ENCODE assay signal across 8 cellular contexts in genomic region chr14:105300542-105301102, GRCh38. TPM values are rescaled to one million over a fixed set of nuclear protein-coding genes. Genes with fewer than 3 reads are reported as not detected.
DNase-seq lines count a peak whose midpoint lies in the region; ATAC-seq lines count a peak whose summit lies in the region.

TSS of gene BRF1 (minus strand) at chr14:105301001. CDS start at chr14:105300629, 372 bp downstream.

- peaks cover 20% of the 10 kb centered on the region for H3K4me1 Mint-ChIP-seq in memory B cell

- H4K20me1 ChIP-seq in BLaER1 = peaks cover 48% of the 10 kb centered on the region

- H3K9ac ChIP-seq in BLaER1 = peak within 1 kb of the TSS; percentile 97

- H3K27me3 Mint-ChIP-seq in memory B cell = no peaks in the 10 kb centered on the region

- DNase-seq in GM19240 (ENCODE audit: insufficient read length, low spot score) (peak; percentile 83), NK-92 (lab: John Stamatoyannopoulos, UW; ENCODE audit: unreplicated experiment) (peak; percentile 77), memory B cell (ENCODE audit: low spot score in 2 of 2) (peak in 1 of 2 donors; percentile 98)
- DNase-seq in effector memory CD4-positive, alpha-beta T cell = peak; percentile 94
- peak; percentile 92 for DNase-seq in stimulated activated CD8-positive, alpha-beta memory T cell treated with anti-CD3 and anti-CD28 coated beads, Interleukin-12 subunit alpha, Interleukin-12 subunit beta, amount 100 ng/mL, for 24 hours (ENCODE audit: extremely low read depth)

- H3K9me3 ChIP-seq in BLaER1 = no peaks in the 10 kb centered on the region
- H3K9me3 ChIP-seq in effector memory CD4-positive, alpha-beta T cell (ENCODE audit: control insufficient read depth, low read length) = no peaks in the 10 kb centered on the region

- peak within 1 kb of the TSS; percentile 94 for H3K4me3 Mint-ChIP-seq in memory B cell

- H3K36me3 Mint-ChIP-seq in memory B cell = no peaks in the 10 kb centered on the region

- peak within 1 kb of the TSS; percentile 96 for H3K4me2 ChIP-seq in BLaER1

- 0 out of 2 replicates have a peak, but pooled peaks cover 9% of the 10 kb centered on the region for H3K36me3 ChIP-seq in BLaER1
- no peaks in the 10 kb centered on the region for H3K36me3 ChIP-seq in effector memory CD4-positive, alpha-beta T cell (ENCODE audit: control insufficient read depth, insufficient read depth, low read length)

- peak within 1 kb of the TSS; percentile 89 for H3K27ac Mint-ChIP-seq in memory B cell

- H3K27ac ChIP-seq in BLaER1 = peak within 1 kb of the TSS; percentile 95
- peak within 1 kb of the TSS; percentile 85 for H3K27ac ChIP-seq in effector memory CD4-positive, alpha-beta T cell (ENCODE audit: insufficient read depth, low read length, poor library complexity, severe bottlenecking)

- H3K4me3 ChIP-seq in BLaER1 = peak within 1 kb of the TSS; percentile 94
- H3K4me3 ChIP-seq in effector memory CD4-positive, alpha-beta T cell (ENCODE audit: insufficient read depth, low read depth, low read length, poor library complexity, severe bottlenecking) = peak within 1 kb of the TSS; percentile 64

- ATAC-seq in HG03442 (IDR thresholded peaks at IDR 0.05; ENCODE audit: unreplicated experiment) = peak; percentile 85
- ATAC-seq in memory B cell (ENCODE audit: low read depth) = peak; percentile 84

- POLR2A ChIA-PET in activated CD8-positive, alpha-beta memory T cell treated with anti-CD3 and anti-CD28 coated beads for 36 hours (lab: Charles Lee) = interaction anchor here (0.6 to 2.7 kb wide), 9 partner anchors 8 to 235 kb away, joined by 3 to 33 read pairs (median 4); partner anchors contain the start of genes GPR132 and PACS2

- peaks cover 68% of the 10 kb centered on the region for H3K4me1 ChIP-seq in BLaER1
- H3K4me1 ChIP-seq in effector memory CD4-positive, alpha-beta T cell (ENCODE audit: control insufficient read depth, insufficient read depth, low read length, poor library complexity, severe bottlenecking) = peaks cover 14% of the 10 kb centered on the region

- no peaks in the 10 kb centered on the region for H3K27me3 ChIP-seq in BLaER1
- no peaks in the 10 kb centered on the region for H3K27me3 ChIP-seq in effector memory CD4-positive, alpha-beta T cell (replicated peaks; ENCODE audit: control insufficient read depth, insufficient read depth, low read length, poor library complexity, severe bottlenecking)

- CTCF ChIA-PET in activated CD8-positive, alpha-beta memory T cell treated with anti-CD3 and anti-CD28 coated beads for 36 hours (lab: Charles Lee) = interaction anchor here (0.6 to 2.4 kb wide), 9 partner anchors 13 to 325 kb away, joined by 3 to 8 read pairs (median 3); partner anchors contain the start of genes BTBD6 and PACS2

- no peaks in the 10 kb centered on the region for H3K9me3 Mint-ChIP-seq in memory B cell

RNA-seq across cellular contexts. Expression of gene BRF1, which starts in this region (rescaled TPM):
- 10 to 100 TPM; 27.8 to 29.7 TPM for total RNA-seq in activated CD8-positive, alpha-beta memory T cell treated with anti-CD3 and anti-CD28 coated beads for 36 hours
